10 cellular contexts compared by ENCODE assay signal in genomic region chr14:77314043-77314442, GRCh38. TPM values are rescaled to one million over a fixed set of nuclear protein-coding genes. Genes with fewer than 3 reads are reported as not detected.
DNase-seq lines count a peak whose midpoint lies in the region; ATAC-seq and TF ChIP-seq lines count a peak whose summit lies in the region.
"Had no signal": no experiment of that assay in that cellular context is flagged by ENCODE, and none has a peak within 500 bp of the region (broad histone marks: within the 10 kb centered on the region; RNA-seq: fewer than 3 reads in every experiment).

No MANE protein-coding gene starts in this region.

- no peaks in the 10 kb centered on the region for H3K36me3 Mint-ChIP-seq in chondrocyte (ENCODE audit: low read depth)

- H3K9me3 ChIP-seq in HUES64 (ENCODE audit: insufficient read depth, low read depth, low read length) (no peaks in the 10 kb centered on the region), thyroid gland (no peaks in the 10 kb centered on the region)
- H3K9me3 ChIP-seq: neutrophil had no signal

- H3K4me3 ChIP-seq in HUES64 (ENCODE audit: low read length), result no peak overlapping the region
- no peak overlapping the region for H3K4me3 ChIP-seq in thyroid gland (replicated peaks in 1 of 3)

- TF ChIP-seq CTCF in chondrocyte (IDR thresholded peaks at IDR 0.05), result no peak
- no peak for TF ChIP-seq CTCF in thyroid gland (IDR thresholded peaks at IDR 0.05)

- H3K27me3 Mint-ChIP-seq in chondrocyte (ENCODE audit: low read depth), result no peaks in the 10 kb centered on the region

- 13% methylated on average over 2 of the region's 2 CpGs for WGBS in HUES64
- WGBS in thyroid gland, 2 donors, result 33 to 35% methylated on average over 2 of the region's 2 CpGs

- H3K27ac ChIP-seq in HUES64 (ENCODE audit: low read depth, low read length) (peak overlapping the region; percentile 51; the same call in 1 of the 2 replicates), thyroid gland (peak overlapping the region in 2 of 3 donors; percentile 52 to 60)
- H3K27ac ChIP-seq: neutrophil had no signal

- no peak for ATAC-seq in GM21390 (IDR thresholded peaks at IDR 0.05; ENCODE audit: unreplicated experiment)
- ATAC-seq in GM21723 (IDR thresholded peaks at IDR 0.05; ENCODE audit: unreplicated experiment), result no peak
- ATAC-seq in HG02678 (IDR thresholded peaks at IDR 0.05; ENCODE audit: unreplicated experiment), result no peak

- intact Hi-C loops in thyroid gland (cut with DNase I), result loop anchor here (10.0 kb wide), 1 partner anchor 159 kb away; no protein-coding TSS in a partner anchor

- H3K27me3 ChIP-seq in HUES64 (ENCODE audit: insufficient read depth, low read length), result no peaks in the 10 kb centered on the region
- H3K27me3 ChIP-seq in thyroid gland, result no peaks in the 10 kb centered on the region
- H3K27me3 ChIP-seq: neutrophil had no signal

- peak overlapping the region; percentile 41 for H3K9ac ChIP-seq in HUES64 (ENCODE audit: low read depth, low read length)

- no peak for DNase-seq in chondrocyte (ENCODE audit: low spot score)
- peak; percentile 76 for DNase-seq in left kidney (ENCODE audit: low read depth, low spot score)
- peak in 1 of 2 donors; percentile 24 for DNase-seq in thyroid gland
- no peak for DNase-seq in activated CD4-positive, alpha-beta T cell treated with anti-CD3 and anti-CD28 coated beads, Interleukin-2, amount 50 U/mL, for 48 hours
- DNase-seq: NCI-H1436 treated with DMSO at 0.1 percent for 48 hours had no signal

- no peaks in the 10 kb centered on the region for H3K9me3 Mint-ChIP-seq in chondrocyte (ENCODE audit: low read depth)

- H3K36me3 ChIP-seq in HUES64 (ENCODE audit: insufficient read depth, low read length), result peaks cover 3% of the 10 kb centered on the region; the same call in 1 of the 2 replicates
- peaks cover 0 to 2% of the 10 kb centered on the region in 2 donors for H3K36me3 ChIP-seq in thyroid gland
- H3K36me3 ChIP-seq: neutrophil had no signal

- no peak overlapping the region for H3K4me3 Mint-ChIP-seq in chondrocyte (ENCODE audit: unreplicated experiment)

- H3K4me1 Mint-ChIP-seq in chondrocyte (ENCODE audit: low read depth), result peaks cover 49% of the 10 kb centered on the region

- H3K4me1 ChIP-seq in HUES64 (ENCODE audit: insufficient read depth, low read length), result peaks cover 29% of the 10 kb centered on the region
- H3K4me1 ChIP-seq in thyroid gland, result peaks cover 19 to 54% of the 10 kb centered on the region in 2 donors

- peak overlapping the region; percentile 79 for H3K27ac Mint-ChIP-seq in chondrocyte (ENCODE audit: unreplicated experiment)

- TF ChIP-seq POLR2A in thyroid gland (IDR thresholded peaks at IDR 0.05), result no peak

RNA-seq across cellular contexts. Expression of gene POMT2, which starts 6.6 kb away (rescaled TPM):
- 18.3 TPM for polyA plus RNA-seq in HUES64 (2013, experiment 1 of 2)
- polyA plus RNA-seq in HUES64 (2013, experiment 2 of 2), result 20.2 TPM
- total RNA-seq in chondrocyte, result 30.1 to 45.1 TPM (median 34.7 TPM) in 3 replicates
- 10 to 100 TPM; 19.1 to 36.4 (median 25.7) TPM for total RNA-seq in thyroid gland

RNA-seq across cellular contexts. Expression of gene GSTZ1, which starts 6.8 kb away (rescaled TPM):
- 30.8 TPM for polyA plus RNA-seq in HUES64 (2013, experiment 1 of 2)
- polyA plus RNA-seq in HUES64 (2013, experiment 2 of 2), result 33.0 TPM
- total RNA-seq in chondrocyte, result 9.8 to 14.1 TPM (median 12.5 TPM) in 3 replicates
- 10 to 100 TPM; 18.0 to 50.1 (median 35.6) TPM for total RNA-seq in thyroid gland

RNA-seq across cellular contexts. Expression of gene NGB, which starts 43.0 kb away (rescaled TPM):
- 0.30 TPM for polyA plus RNA-seq in HUES64 (2013, experiment 1 of 2)
- not detected for polyA plus RNA-seq in HUES64 (2013, experiment 2 of 2)
- total RNA-seq in chondrocyte (not detected in 3 replicates), thyroid gland (not detected)
